Comparison of ENCODE assay signal across 14 cellular contexts in the genomic region with DNA sequence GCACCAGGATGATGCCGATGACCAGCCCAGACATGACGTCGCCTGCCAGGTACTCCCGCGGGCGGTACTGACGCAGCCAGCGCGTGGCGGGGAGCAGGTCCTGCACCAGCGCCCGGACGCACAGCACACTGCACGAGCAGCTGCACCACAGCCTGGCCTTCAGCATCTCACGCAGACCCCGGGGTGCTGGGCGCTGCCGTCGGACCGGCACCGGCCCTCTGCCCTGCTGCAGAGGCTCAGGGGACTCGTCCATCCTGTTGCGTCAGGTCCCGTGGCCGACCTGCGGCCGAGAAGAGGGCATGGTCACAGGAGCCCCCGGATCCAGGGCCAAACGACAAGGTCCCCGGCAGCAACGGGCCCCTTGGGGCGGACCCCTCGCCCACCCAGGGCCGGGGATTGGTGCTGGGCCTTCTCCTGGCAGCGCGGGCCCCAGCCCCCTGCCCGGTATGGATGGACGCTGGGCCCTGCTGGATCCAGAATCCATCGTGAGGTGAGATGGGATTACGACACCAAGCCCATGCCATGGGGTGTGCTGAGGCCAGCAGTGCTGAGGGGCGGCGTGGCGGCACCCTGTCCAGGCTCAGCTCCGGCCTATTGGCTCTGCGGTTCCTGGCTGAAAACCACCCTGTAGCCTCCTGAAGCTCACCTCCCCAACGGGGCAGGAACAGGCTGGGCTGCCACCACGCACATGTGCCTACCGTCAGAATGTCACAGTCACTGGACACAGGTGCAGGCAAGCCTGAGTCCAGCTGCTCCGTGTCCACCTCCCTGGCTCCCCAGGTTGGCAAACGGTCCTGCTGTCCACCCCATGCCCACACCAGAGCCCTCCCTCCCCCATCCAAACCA. TPM values are rescaled to one million over a fixed set of nuclear protein-coding genes. Genes with fewer than 3 reads are reported as not detected.
DNase-seq lines count a peak whose midpoint lies in the region; ATAC-seq and TF ChIP-seq lines count a peak whose summit lies in the region.
"Had no signal": no experiment of that assay in that cellular context is flagged by ENCODE, and none has a peak within 500 bp of the region (broad histone marks: within the 10 kb centered on the region; RNA-seq: fewer than 3 reads in every experiment).

No MANE protein-coding gene starts in this region.

- no peak overlapping the region for H3K27ac Mint-ChIP-seq in activated CD8-positive, alpha-beta memory T cell treated with anti-CD3 and anti-CD28 coated beads, Interleukin-2, amount 10 ng/mL, durations not matched to agents 7 days and 5 days
- H3K27ac Mint-ChIP-seq in T-cell, result no peak overlapping the region
- H3K27ac Mint-ChIP-seq: CD4-positive, CD25-positive, alpha-beta regulatory T cell had no signal

- H3K4me3 ChIP-seq in left lung, result no peak overlapping the region
- peak overlapping the region in 1 of 4 donors; percentile 28 for H3K4me3 ChIP-seq in stomach
- H3K4me3 ChIP-seq: coronary artery had no signal

- POLR2A ChIA-PET in T-cell (lab: Charles Lee), result no interaction called here

- H3K27me3 Mint-ChIP-seq in activated CD8-positive, alpha-beta memory T cell treated with anti-CD3 and anti-CD28 coated beads, Interleukin-2, amount 10 ng/mL, durations not matched to agents 7 days and 5 days, result peaks cover 6% of the 10 kb centered on the region
- no peaks in the 10 kb centered on the region for H3K27me3 Mint-ChIP-seq in T-cell
- H3K27me3 Mint-ChIP-seq: CD4-positive, CD25-positive, alpha-beta regulatory T cell had no signal

- DNase-seq in activated CD8-positive, alpha-beta memory T cell treated with anti-CD3 and anti-CD28 coated beads, Interleukin-2, amount 50 U/mL, for 4 hours, result peak; percentile 14
- no peak for DNase-seq in activated CD8-positive, alpha-beta memory T cell treated with anti-CD3 and anti-CD28 coated beads, Interleukin-2, amount 10 ng/mL, durations not matched to agents 7 days and 5 days
- DNase-seq in left lung (peak in 1 of 2 donors; percentile 79), stomach (no peak), T-cell (no peak), NCI-H446 (lab: John Stamatoyannopoulos, UW) (no peak)
- DNase-seq: activated gamma-delta T cell treated with Interleukin-2 at 50 U/mL for 16 hours; aorta; CD4-positive, CD25-positive, alpha-beta regulatory T cell; EL; erythroblast; NCI-H1092; NCI-H774 had no signal

- WGBS in stomach, 5 donors, result 79 to 91% (median 84%) methylated on average over 27 to 50 of the region's 50 CpGs

- H3K27me3 ChIP-seq in left lung, result peaks cover 2 to 18% of the 10 kb centered on the region in 2 donors
- peaks cover 0 to 13% (median 1%) of the 10 kb centered on the region in 3 donors for H3K27me3 ChIP-seq in stomach

- no peaks in the 10 kb centered on the region for H3K9me3 Mint-ChIP-seq in activated CD8-positive, alpha-beta memory T cell treated with anti-CD3 and anti-CD28 coated beads, Interleukin-2, amount 10 ng/mL, durations not matched to agents 7 days and 5 days (ENCODE audit: low read depth)
- no peaks in the 10 kb centered on the region for H3K9me3 Mint-ChIP-seq in T-cell
- H3K9me3 Mint-ChIP-seq: CD4-positive, CD25-positive, alpha-beta regulatory T cell had no signal

- ATAC-seq in activated CD8-positive, alpha-beta memory T cell treated with anti-CD3 and anti-CD28 coated beads, Interleukin-2, amount 10 ng/mL, durations not matched to agents 7 days and 5 days, result no peak
- ATAC-seq in left lung (no peak), T-cell (replicated peaks in 1 of 4) (no peak)

- CTCF ChIA-PET in activated CD8-positive, alpha-beta memory T cell treated with anti-CD3 and anti-CD28 coated beads, Interleukin-2, amount 10 ng/mL, durations not matched to agents 7 days and 5 days (lab: Charles Lee), result no interaction called here
- CTCF ChIA-PET in T-cell (lab: Charles Lee), result no interaction called here

- TF ChIP-seq EP300 in stomach (IDR thresholded peaks at IDR 0.05), result no peak

- H3K9me3 ChIP-seq in left lung (no peaks in the 10 kb centered on the region), stomach (no peaks in the 10 kb centered on the region)

- H3K36me3 ChIP-seq in left lung, result peaks cover 0 to 30% of the 10 kb centered on the region in 2 donors
- peaks cover 0 to 33% (median 21%) of the 10 kb centered on the region in 4 donors for H3K36me3 ChIP-seq in stomach

- H3K4me1 ChIP-seq in left lung (peaks cover 8 to 14% of the 10 kb centered on the region in 2 donors), stomach (peaks cover 29 to 58% (median 53%) of the 10 kb centered on the region in 4 donors)

- no peak for TF ChIP-seq CTCF in left lung (IDR thresholded peaks at IDR 0.05)
- no peak for TF ChIP-seq CTCF in stomach (IDR thresholded peaks at IDR 0.05)

- no peak for TF ChIP-seq POLR2A in stomach (IDR thresholded peaks at IDR 0.05)

- H3K4me3 Mint-ChIP-seq in activated CD8-positive, alpha-beta memory T cell treated with anti-CD3 and anti-CD28 coated beads, Interleukin-2, amount 10 ng/mL, durations not matched to agents 7 days and 5 days, result no peak overlapping the region
- H3K4me3 Mint-ChIP-seq in T-cell, result no peak overlapping the region
- H3K4me3 Mint-ChIP-seq: CD4-positive, CD25-positive, alpha-beta regulatory T cell had no signal

- H3K4me1 Mint-ChIP-seq in activated CD8-positive, alpha-beta memory T cell treated with anti-CD3 and anti-CD28 coated beads, Interleukin-2, amount 10 ng/mL, durations not matched to agents 7 days and 5 days, result peaks cover 8% of the 10 kb centered on the region
- peaks cover 0 to 9% (median 7%) of the 10 kb centered on the region in 3 donors for H3K4me1 Mint-ChIP-seq in T-cell

- no peaks in the 10 kb centered on the region for H3K36me3 Mint-ChIP-seq in activated CD8-positive, alpha-beta memory T cell treated with anti-CD3 and anti-CD28 coated beads, Interleukin-2, amount 10 ng/mL, durations not matched to agents 7 days and 5 days
- H3K36me3 Mint-ChIP-seq in T-cell, result no peaks in the 10 kb centered on the region
- H3K36me3 Mint-ChIP-seq: CD4-positive, CD25-positive, alpha-beta regulatory T cell had no signal

- peak overlapping the region; percentile 70 to 83 for H3K27ac ChIP-seq in left lung
- peak overlapping the region; percentile 87 to 96 (median 93) for H3K27ac ChIP-seq in stomach
- H3K27ac ChIP-seq: coronary artery had no signal

- intact Hi-C loops in left lung (cut with DNase I) (no loop called here), stomach (cut with DNase I; ENCODE audit: low total_unique reads) (no loop called here)

RNA-seq across cellular contexts. Expression of gene SLC26A1, which starts 1.5 kb away (rescaled TPM):
- total RNA-seq in activated CD8-positive, alpha-beta memory T cell treated with anti-CD3 and anti-CD28 coated beads, Interleukin-2, amount 10 ng/mL, durations not matched to agents 7 days and 5 days, result not detected
- total RNA-seq in left lung (under 1 TPM; 0.35 to 0.39 TPM), stomach (1 to 10 TPM in 2 of 5 donors, under 1 TPM in 1, not detected in 2; 0.18 to 5.8 (median 3.5) TPM), T-cell (1 to 10 TPM in 1 of 5 donors, under 1 TPM in 3, not detected in 1; 0.16 to 1.5 (median 0.39) TPM)
- 1 to 10 TPM in 1 of 3 donors, under 1 TPM in 1, not detected in 1; 0.68 to 8.9 TPM for polyA plus RNA-seq in stomach

RNA-seq across cellular contexts. Expression of gene IDUA, which starts 4.8 kb away (rescaled TPM):
- 10 to 100 TPM; 27.1 to 28.1 TPM for total RNA-seq in activated CD8-positive, alpha-beta memory T cell treated with anti-CD3 and anti-CD28 coated beads, Interleukin-2, amount 10 ng/mL, durations not matched to agents 7 days and 5 days
- total RNA-seq in left lung, result 10 to 100 TPM; 33.6 to 46.8 TPM
- 100 to 1,000 TPM in 1 of 5 donors, 10 to 100 TPM in 3, 1 to 10 TPM in 1; 8.8 to 278 (median 92.4) TPM for total RNA-seq in stomach
- 10 to 100 TPM; 10.8 to 21.9 (median 15.4) TPM for polyA plus RNA-seq in stomach
- total RNA-seq in T-cell, result 10 to 100 TPM; 60.4 to 96.5 (median 78.7) TPM

RNA-seq across cellular contexts. Expression of gene DGKQ, which starts 18.3 kb away (rescaled TPM):
- total RNA-seq in activated CD8-positive, alpha-beta memory T cell treated with anti-CD3 and anti-CD28 coated beads, Interleukin-2, amount 10 ng/mL, durations not matched to agents 7 days and 5 days, result 10 to 100 TPM; 22.9 to 27.6 TPM
- total RNA-seq in left lung (10 to 100 TPM; 15.8 to 19.8 TPM), stomach (100 to 1,000 TPM in 1 of 5 donors, 10 to 100 TPM in 1, 1 to 10 TPM in 3; 5.8 to 176 (median 8.8) TPM), T-cell (10 to 100 TPM; 22.6 to 46.4 (median 36.9) TPM)
- polyA plus RNA-seq in stomach, result 1 to 10 TPM; 3.8 to 6.6 (median 5.4) TPM

RNA-seq across cellular contexts. Expression of gene FGFRL1, which starts 19.8 kb away (rescaled TPM):
- total RNA-seq in activated CD8-positive, alpha-beta memory T cell treated with anti-CD3 and anti-CD28 coated beads, Interleukin-2, amount 10 ng/mL, durations not matched to agents 7 days and 5 days, result 1 to 10 TPM; 8.4 to 9.3 TPM
- total RNA-seq in left lung, result 10 to 100 TPM; 23.5 to 31.2 TPM
- total RNA-seq in stomach, result 10 to 100 TPM in 3 of 5 donors, 1 to 10 TPM in 2; 3.5 to 42.7 (median 19.6) TPM
- polyA plus RNA-seq in stomach, result 10 to 100 TPM in 1 of 3 donors, 1 to 10 TPM in 2; 5.8 to 10.3 (median 9.2) TPM
- 10 to 100 TPM; 14.9 to 25.2 (median 23.7) TPM for total RNA-seq in T-cell

RNA-seq across cellular contexts. Expression of gene TMEM175, which starts 59.4 kb away (rescaled TPM):
- 10 to 100 TPM; 23.4 to 37.2 TPM for total RNA-seq in activated CD8-positive, alpha-beta memory T cell treated with anti-CD3 and anti-CD28 coated beads, Interleukin-2, amount 10 ng/mL, durations not matched to agents 7 days and 5 days
- 10 to 100 TPM; 29.9 to 31.5 TPM for total RNA-seq in left lung
- total RNA-seq in stomach, result 10 to 100 TPM in 4 of 5 donors, 1 to 10 TPM in 1; 7.3 to 82.8 (median 20.1) TPM
- polyA plus RNA-seq in stomach, result 10 to 100 TPM; 16.6 to 39.4 (median 18.9) TPM
- total RNA-seq in T-cell, result 10 to 100 TPM; 44.3 to 60.9 (median 53.0) TPM
